In genomic region chr12:49744363-49744885, GRCh38 we compare ENCODE assay signal across 13 cellular contexts. TPM values are rescaled to one million over a fixed set of nuclear protein-coding genes. Genes with fewer than 3 reads are reported as not detected.
DNase-seq lines count a peak whose midpoint lies in the region; ATAC-seq and TF ChIP-seq lines count a peak whose summit lies in the region.
"Had no signal": no experiment of that assay in that cellular context is flagged by ENCODE, and none has a peak within 500 bp of the region (broad histone marks: within the 10 kb centered on the region; RNA-seq: fewer than 3 reads in every experiment).

No MANE protein-coding gene starts in this region.

- peaks cover 19% of the 10 kb centered on the region for H3F3A ChIP-seq in SK-N-SH (replicated peaks; ENCODE audit: insufficient read depth)

- TF ChIP-seq RAD21 in SK-N-SH (IDR thresholded peaks at IDR 0.05; ENCODE audit: low read length) = no peak

- TF ChIP-seq CTCF in SK-N-SH (IDR thresholded peaks at IDR 0.05) (no peak), Peyer's patch (IDR thresholded peaks at IDR 0.05) (no peak)

- H3K79me2 ChIP-seq in SK-N-SH (ENCODE audit: insufficient read depth) (peaks cover 77% of the 10 kb centered on the region), trophoblast cell (ENCODE audit: control insufficient read depth, insufficient read depth, low read length, poor library complexity) (peaks cover 28% of the 10 kb centered on the region)

- H4K91ac ChIP-seq in trophoblast cell (ENCODE audit: low read depth, low read length) = no peak overlapping the region

- H3K27me3 ChIP-seq in SK-N-SH (ENCODE audit: insufficient read depth) (no peaks in the 10 kb centered on the region), endocrine pancreas (ENCODE audit: control insufficient read depth, insufficient read depth, low read length) (no peaks in the 10 kb centered on the region), trophoblast cell (ENCODE audit: insufficient read depth, low read length) (no peaks in the 10 kb centered on the region), Peyer's patch (no peaks in the 10 kb centered on the region)

- no peak overlapping the region for H3K14ac ChIP-seq in trophoblast cell (ENCODE audit: low read length)

- H4K12ac ChIP-seq in trophoblast cell (ENCODE audit: low read depth, low read length) = no peak overlapping the region

- H3K23ac ChIP-seq in trophoblast cell (ENCODE audit: low read length) = no peak overlapping the region

- H3K18ac ChIP-seq in trophoblast cell (ENCODE audit: low read length) = no peak overlapping the region

- H4K8ac ChIP-seq in trophoblast cell (ENCODE audit: low read depth, low read length) = no peak overlapping the region

- peak overlapping the region; percentile 30 for H3K4me2 ChIP-seq in SK-N-SH
- H3K4me2 ChIP-seq in trophoblast cell (ENCODE audit: low read length) = peak overlapping the region; percentile 27

- CTCF ChIA-PET in SK-N-SH (lab: Yijun Ruan, JAX) = interaction anchor here (1.4 to 2.7 kb wide), 5 partner anchors 18 to 108 kb away, joined by 4 to 13 read pairs (median 9); no protein-coding TSS in a partner anchor

- DNase-seq in SK-N-SH = no peak
- peak; percentile 48 for DNase-seq in RPMI7951 (ENCODE audit: low read depth)
- DNase-seq in trophoblast cell = peak in 1 of 2 donors; percentile 59
- DNase-seq in SHP77 treated with DMSO at 0.1 percent for 48 hours (lab: John Stamatoyannopoulos, UW) = no peak
- no peak for DNase-seq in Peyer's patch
- no peak for DNase-seq in epidermal melanocyte (ENCODE audit: insufficient read length, low spot score)
- DNase-seq: DMS153, NCI-H1092, NCI-H510A treated with DMSO at 0.1 percent for 48 hours, nucleus accumbens had no signal

- peaks cover 78% of the 10 kb centered on the region for H4K20me1 ChIP-seq in SK-N-SH (ENCODE audit: insufficient read depth)

- H3K4me3 ChIP-seq in SK-N-SH (ENCODE audit: low read depth in 2 of 2, low read length in 1 of 2) = no peak overlapping the region
- H3K4me3 ChIP-seq in endocrine pancreas (ENCODE audit: control insufficient read depth, insufficient read depth, low read length) = peak overlapping the region; percentile 59
- no peak overlapping the region for H3K4me3 ChIP-seq in trophoblast cell (ENCODE audit: low read depth, low read length)
- no peak overlapping the region for H3K4me3 ChIP-seq in Peyer's patch

- H2BK12ac ChIP-seq in trophoblast cell (ENCODE audit: low read length) = no peak overlapping the region

- WGBS in SK-N-SH (ENCODE audit: low lambda C conversion rate) = 80% methylated on average over 3 of the region's 3 CpGs
- WGBS in trophoblast cell (ENCODE audit: extremely low coverage, insufficient coverage, insufficient read length) = no CpG with 5 or more reads among the region's 3 CpGs

- POLR2A ChIA-PET in SK-N-SH (lab: Yijun Ruan, JAX) = interaction anchor here (0.8 kb wide), 1 partner anchor 159 kb away, joined by 3 read pairs; no protein-coding TSS in a partner anchor

- H3K27ac ChIP-seq in SK-N-SH (ENCODE audit: low read depth in 2 of 2, low read length in 1 of 2) = peak overlapping the region in 1 of 2 experiments; percentile 2; a peak in 1 of 4 replicates
- no peak overlapping the region for H3K27ac ChIP-seq in trophoblast cell (ENCODE audit: low read depth, low read length)
- no peak overlapping the region for H3K27ac ChIP-seq in Peyer's patch
- H3K27ac ChIP-seq: 22Rv1 had no signal

- H2AK5ac ChIP-seq in trophoblast cell (ENCODE audit: low read length) = no peak overlapping the region

- no peak for TF ChIP-seq POLR2A in Peyer's patch (IDR thresholded peaks at IDR 0.05)

- H3K36me3 ChIP-seq in SK-N-SH (replicated peaks in 1 of 2; ENCODE audit: control insufficient read depth in 1 of 2, insufficient read depth in 2 of 2, low read length in 1 of 2) (peaks cover 7 to 25% of the 10 kb centered on the region in 2 experiments), endocrine pancreas (ENCODE audit: control insufficient read depth, insufficient read depth, low read length) (no peaks in the 10 kb centered on the region), trophoblast cell (ENCODE audit: control insufficient read depth in 1 of 2, insufficient read depth in 2 of 2, low read length in 2 of 2) (peaks cover 0 to 3% of the 10 kb centered on the region in 2 experiments), Peyer's patch (no peaks in the 10 kb centered on the region)

- no peak for TF ChIP-seq EP300 in SK-N-SH (IDR thresholded peaks at IDR 0.05; ENCODE audit: borderline replicate concordance in 1 of 2, low read depth in 1 of 2, low read length in 1 of 2)

- H3K9ac ChIP-seq in SK-N-SH = no peak overlapping the region
- no peak overlapping the region for H3K9ac ChIP-seq in endocrine pancreas (ENCODE audit: control insufficient read depth, insufficient read depth, low read length)
- H3K9ac ChIP-seq in trophoblast cell (ENCODE audit: low read length) = no peak overlapping the region

- H3K4me1 ChIP-seq in SK-N-SH (ENCODE audit: control insufficient read depth in 1 of 2, insufficient read depth in 2 of 2, low read depth in 1 of 2, low read length in 1 of 2) = peaks cover 13% of the 10 kb centered on the region in 2 experiments
- peaks cover 20% of the 10 kb centered on the region for H3K4me1 ChIP-seq in endocrine pancreas (ENCODE audit: control insufficient read depth, insufficient read depth, low read length)
- H3K4me1 ChIP-seq in trophoblast cell (ENCODE audit: control insufficient read depth in 1 of 2, insufficient read depth in 2 of 2, low read length in 2 of 2) = peaks cover 5 to 10% of the 10 kb centered on the region in 2 experiments
- H3K4me1 ChIP-seq in Peyer's patch = peaks cover 0 to 67% (median 21%) of the 10 kb centered on the region in 4 donors

- no peak overlapping the region for H2BK5ac ChIP-seq in trophoblast cell (ENCODE audit: low read depth, low read length, poor library complexity)

- peaks cover 6% of the 10 kb centered on the region for H3K79me1 ChIP-seq in trophoblast cell (ENCODE audit: low read length)

- no peak overlapping the region for H2BK120ac ChIP-seq in trophoblast cell (ENCODE audit: insufficient read depth, low read length, poor library complexity)

- ATAC-seq in SK-N-SH treated with all-trans-retinoic acid at 6 μM for 48 hours = no peak

- H3K4ac ChIP-seq in trophoblast cell (ENCODE audit: low read depth, low read length) = peak overlapping the region; percentile 28

- no peaks in the 10 kb centered on the region for H3K9me2 ChIP-seq in SK-N-SH

- H3K9me3 ChIP-seq in SK-N-SH (no peaks in the 10 kb centered on the region), endocrine pancreas (ENCODE audit: control insufficient read depth, low read length) (no peaks in the 10 kb centered on the region), trophoblast cell (ENCODE audit: insufficient read depth, low read depth, low read length) (no peaks in the 10 kb centered on the region), Peyer's patch (no peaks in the 10 kb centered on the region)

- no peak overlapping the region for H2AFZ ChIP-seq in SK-N-SH (ENCODE audit: low read depth)
- H2AFZ ChIP-seq in trophoblast cell (ENCODE audit: insufficient read depth, low read length, poor library complexity) = no peak overlapping the region

TF ChIP-seq in SK-N-SH, 30 proteins besides CTCF, POLR2A, EP300 and RAD21 (continues in another document):
- TF ChIP-seq CHD2 (IDR thresholded peaks at IDR 0.05; ENCODE audit: low read length, partially characterized antibody) = no peak
- no peak for TF ChIP-seq SIN3A (IDR thresholded peaks at IDR 0.05; ENCODE audit: borderline replicate concordance, low read depth, low read length)
- no peak for TF ChIP-seq TEAD4 (IDR thresholded peaks at IDR 0.05; ENCODE audit: borderline replicate concordance, insufficient read depth)
- TF ChIP-seq RFX5 (IDR thresholded peaks at IDR 0.05; ENCODE audit: low read length) = no peak
- TF ChIP-seq, protein P1, sequence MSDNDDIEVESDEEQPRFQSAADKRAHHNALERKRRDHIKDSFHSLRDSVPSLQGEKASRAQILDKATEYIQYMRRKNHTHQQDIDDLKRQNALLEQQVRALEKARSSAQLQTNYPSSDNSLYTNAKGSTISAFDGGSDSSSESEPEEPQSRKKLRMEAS (IDR thresholded peaks at IDR 0.05; ENCODE audit: low read depth) = no peak
- no peak for TF ChIP-seq TCF12 (IDR thresholded peaks at IDR 0.05)
- TF ChIP-seq FOXM1 (IDR thresholded peaks at IDR 0.05; ENCODE audit: low read depth) = no peak
- TF ChIP-seq NFIC (IDR thresholded peaks at IDR 0.05; ENCODE audit: borderline replicate concordance) = no peak

TF ChIP-seq in SK-N-SH treated with all-trans-retinoic acid at 6 μM for 48 hours, 23 proteins besides CTCF, POLR2A, EP300 and RAD21 (continues in another document):
- TF ChIP-seq ZFP3 (CRISPR knock-in tag; IDR thresholded peaks at IDR 0.05) (no peak), ISL1 (CRISPR knock-in tag; IDR thresholded peaks at IDR 0.05) (no peak), ZNF70 (CRISPR knock-in tag; IDR thresholded peaks at IDR 0.05) (no peak), TCF4 (CRISPR knock-in tag; IDR thresholded peaks at IDR 0.05; ENCODE audit: borderline replicate concordance) (no peak), ZNF565 (CRISPR knock-in tag; conservative IDR thresholded peaks at IDR 0.05; ENCODE audit: low read depth) (no peak), CSRNP3 (CRISPR knock-in tag; IDR thresholded peaks at IDR 0.05) (no peak), BACH2 (CRISPR knock-in tag; IDR thresholded peaks at IDR 0.05; ENCODE audit: borderline replicate concordance) (no peak)

RNA-seq across cellular contexts. Expression of gene TMBIM6, which starts 3.1 kb away (rescaled TPM):
- 290 and 360 TPM in 2 replicates for polyA plus RNA-seq in SK-N-SH (2012; rRNA removed)
- 355 TPM in 2 replicates for polyA plus RNA-seq in SK-N-SH (2012; cell fraction: cytosol; rRNA removed)
- 242 and 304 TPM in 2 replicates for polyA plus RNA-seq in SK-N-SH (2012; cell fraction: nucleus; rRNA removed)
- total RNA-seq in RPMI7951 (2014; rRNA removed; shearing (Covaris generic)) = 653 and 692 TPM in 2 replicates
- 538 and 588 TPM in 2 replicates for polyA plus RNA-seq in trophoblast cell (2013)
- total RNA-seq in Peyer's patch = 1,000 to 10,000 TPM in 1 of 4 donors, 100 to 1,000 TPM in 3; 104 to 1,479 (median 689) TPM

RNA-seq across cellular contexts. Expression of gene FMNL3, which starts 37.2 kb away (rescaled TPM):
- polyA plus RNA-seq in SK-N-SH (2012; rRNA removed) = 10.2 and 13.1 TPM in 2 replicates
- 6.6 and 8.8 TPM in 2 replicates for polyA plus RNA-seq in SK-N-SH (2012; cell fraction: cytosol; rRNA removed)
- 19.5 and 24.9 TPM in 2 replicates for polyA plus RNA-seq in SK-N-SH (2012; cell fraction: nucleus; rRNA removed)
- total RNA-seq in RPMI7951 (2014; rRNA removed; shearing (Covaris generic)) = 24.4 and 28.0 TPM in 2 replicates
- polyA plus RNA-seq in trophoblast cell (2013) = 4.6 and 4.8 TPM in 2 replicates
- total RNA-seq in Peyer's patch = 10 to 100 TPM in 2 of 4 donors, 1 to 10 TPM in 2; 2.1 to 40.4 (median 8.2) TPM
